8 cellular contexts compared by ENCODE assay signal in the genomic region with DNA sequence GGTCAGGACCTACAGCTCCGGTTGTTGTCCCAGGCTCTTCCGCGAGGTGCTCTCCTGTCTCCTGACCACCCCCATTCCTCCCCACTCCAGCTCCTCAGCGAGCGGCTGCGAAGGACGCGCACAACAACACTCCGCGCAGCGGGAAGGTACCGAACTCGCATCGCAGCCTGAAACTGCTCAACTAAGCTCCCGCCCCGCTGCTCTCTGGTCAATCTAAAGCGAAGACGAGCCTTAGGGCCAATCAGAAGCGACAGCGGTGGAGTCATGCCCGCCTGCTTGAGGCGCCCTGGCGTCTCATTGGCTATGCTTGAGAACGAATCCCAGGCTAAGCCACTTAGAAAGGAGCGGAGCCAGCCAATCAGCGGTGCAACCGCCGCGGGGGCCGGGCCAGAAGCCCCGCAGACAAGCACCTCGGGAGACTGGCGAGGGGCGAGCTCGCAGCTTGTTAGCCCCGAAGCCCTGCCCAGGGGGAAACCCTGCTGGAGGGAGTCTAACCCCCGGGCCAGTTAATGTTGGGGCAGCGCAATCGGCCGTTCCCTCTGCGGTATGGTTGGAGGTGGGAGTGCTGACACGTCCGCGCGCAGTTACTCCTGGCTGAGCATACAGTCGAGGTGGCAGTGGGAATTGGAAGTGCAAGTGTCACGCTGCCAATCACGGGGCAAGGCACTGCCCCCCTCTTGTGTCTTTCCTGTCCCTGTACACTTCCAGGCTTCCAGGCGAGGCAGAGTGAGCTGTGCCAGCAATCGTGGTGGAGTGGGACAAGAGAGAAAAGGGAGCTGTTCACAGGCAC. TPM values are rescaled to one million over a fixed set of nuclear protein-coding genes. Genes with fewer than 3 reads are reported as not detected.
A peak's percentile ranks its signal among the peaks of the same experiment; 100 is the strongest.
DNase-seq lines count a peak whose midpoint lies in the region; TF ChIP-seq lines count a peak whose summit lies in the region.

No MANE protein-coding gene starts in this region.

- H3K9ac ChIP-seq in MM.1S (ENCODE audit: low read length): no peak overlapping the region; the same call in 1 of the 2 replicates

- H3K27ac ChIP-seq in MM.1S (ENCODE audit: low read length): no peak overlapping the region

- H3K27me3 ChIP-seq in HAP-1 (ENCODE audit: low read depth) (no peaks in the 10 kb centered on the region), MM.1S (replicated peaks; ENCODE audit: insufficient read depth, low read length) (peaks cover 12% of the 10 kb centered on the region)

- H2AFZ ChIP-seq in MM.1S (ENCODE audit: low read length): peak overlapping the region; percentile 97

- H3K36me3 ChIP-seq in HAP-1 (replicated peaks) (no peaks in the 10 kb centered on the region), MM.1S (replicated peaks; ENCODE audit: insufficient read depth, low read length) (no peaks in the 10 kb centered on the region)

- no peaks in the 10 kb centered on the region for H3F3A ChIP-seq in MM.1S (ENCODE audit: insufficient read depth, low read length)

- peak overlapping the region; percentile 98 for H3K4me2 ChIP-seq in MM.1S (ENCODE audit: low read depth, low read length)

- no peaks in the 10 kb centered on the region for H3K9me2 ChIP-seq in MM.1S (replicated peaks; ENCODE audit: insufficient read depth, low read length)

- H4K20me1 ChIP-seq in MM.1S (ENCODE audit: insufficient read depth, low read length): no peaks in the 10 kb centered on the region

- H3K4me1 ChIP-seq in HAP-1 (no peaks in the 10 kb centered on the region), MM.1S (ENCODE audit: low read length) (no peaks in the 10 kb centered on the region)

- peak overlapping the region; percentile 46 for H3K4me3 ChIP-seq in HAP-1
- H3K4me3 ChIP-seq in MM.1S (ENCODE audit: low read length): peak overlapping the region; percentile 83

- H3K9me3 ChIP-seq in HAP-1: no peaks in the 10 kb centered on the region
- H3K9me3 ChIP-seq in MM.1S (replicated peaks; ENCODE audit: insufficient read depth, low read length): no peaks in the 10 kb centered on the region

- DNase-seq in G401 (ENCODE audit: low spot score): peak; percentile 100
- DNase-seq in HAP-1 (ENCODE audit: low spot score in 2 of 2): peak; percentile 96 to 97
- peak; percentile 98 for DNase-seq in MM.1S
- DNase-seq in SIG-M5 treated with dmso at 0.1 percent for 504 hours (lab: John Stamatoyannopoulos, UW; ENCODE audit: unreplicated experiment): peak; percentile 97
- DNase-seq in activated naive CD4-positive, alpha-beta T cell (lab: John Stamatoyannopoulos, UW): peak; percentile 74 to 87 (median 80)
- peak; percentile 97 for DNase-seq in germinal center (ENCODE audit: low spot score)
- peak; percentile 93 for DNase-seq in non-pigmented ciliary epithelial cell (ENCODE audit: low read depth)
- DNase-seq in superior temporal gyrus (ENCODE audit: extremely low spot score): peak; percentile 99

- no peaks in the 10 kb centered on the region for H3K79me2 ChIP-seq in MM.1S (ENCODE audit: low read length)

- in situ Hi-C loops in G401 (cut with HindIII; ENCODE audit: low sequenced_read_pairs) (no loop called here), HAP-1 (cut with MboI; ENCODE audit: low sequenced_read_pairs) (no loop called here)

- TF ChIP-seq CTCF in MM.1S (IDR thresholded peaks at IDR 0.05; ENCODE audit: low read length): no peak

RNA-seq across cellular contexts. Expression of a gene that starts 1.9 kb away (rescaled TPM):
- 0.17 TPM in 1 of 2 replicates, not detected in the other for total RNA-seq in G401 (2014; rRNA removed; shearing (Covaris generic))

RNA-seq across cellular contexts. Expression of a gene that starts 15.4 kb away (rescaled TPM):
- total RNA-seq in G401 (2014; rRNA removed; shearing (Covaris generic)): 2.5 and 4.6 TPM in 2 replicates

RNA-seq across cellular contexts. Expression of a gene that starts 36.1 kb away (rescaled TPM):
- 0.62 TPM in 1 of 2 replicates, not detected in the other for total RNA-seq in G401 (2014; rRNA removed; shearing (Covaris generic))

RNA-seq across cellular contexts. Expression of a gene that starts 39.8 kb away (rescaled TPM):
- 4.0 and 9.3 TPM in 2 replicates for total RNA-seq in G401 (2014; rRNA removed; shearing (Covaris generic))

RNA-seq across cellular contexts. Expression of a gene that starts 42.8 kb away (rescaled TPM):
- 6.3 and 44.4 TPM in 2 replicates for total RNA-seq in G401 (2014; rRNA removed; shearing (Covaris generic))
